Comparison of ENCODE assay signal across 1 cellular context in genomic region chr9:88971131-88971960, GRCh38.
TF ChIP-seq lines count a peak whose summit lies in the region.

No MANE protein-coding gene starts in this region.

TF ChIP-seq in H1, 55 proteins besides CTCF, POLR2A, EP300 and RAD21:
- no peak for TF ChIP-seq SIRT6 (IDR thresholded peaks at IDR 0.05; ENCODE audit: low read length)
- no peak for TF ChIP-seq SP4 (IDR thresholded peaks at IDR 0.05; ENCODE audit: low read length)
- no peak for TF ChIP-seq CHD1 (IDR thresholded peaks at IDR 0.05; ENCODE audit: low read depth, low read length)
- no peak for TF ChIP-seq RXRA (IDR thresholded peaks at IDR 0.05; ENCODE audit: insufficient read depth, low read depth, low read length)
- TF ChIP-seq ZNF274 (IDR thresholded peaks at IDR 0.05; ENCODE audit: borderline replicate concordance, extremely low read depth, low read length): no peak
- TF ChIP-seq MAX (IDR thresholded peaks at IDR 0.05): no peak
- no peak for TF ChIP-seq ASH2L (IDR thresholded peaks at IDR 0.05; ENCODE audit: low read length)
- no peak for TF ChIP-seq SUZ12 (IDR thresholded peaks at IDR 0.05; ENCODE audit: low read length)
- TF ChIP-seq USF2 (IDR thresholded peaks at IDR 0.05; ENCODE audit: low read length): no peak
- no peak for TF ChIP-seq CHD7 (IDR thresholded peaks at IDR 0.05; ENCODE audit: insufficient replicate concordance, low read length)
- TF ChIP-seq CHD2 (IDR thresholded peaks at IDR 0.05; ENCODE audit: low read length): no peak
- no peak for TF ChIP-seq GABPA (IDR thresholded peaks at IDR 0.05; ENCODE audit: borderline replicate concordance, insufficient read depth, low read length)
- TF ChIP-seq EZH2 (IDR thresholded peaks at IDR 0.05; ENCODE audit: low read depth, low read length, severe bottlenecking): no peak
- TF ChIP-seq TEAD4 (IDR thresholded peaks at IDR 0.05; ENCODE audit: low read depth, low read length): no peak
- TF ChIP-seq CBX5 (IDR thresholded peaks at IDR 0.05; ENCODE audit: low read depth, low read length): no peak
- no peak for TF ChIP-seq JUN (IDR thresholded peaks at IDR 0.05; ENCODE audit: low read depth, low read length)
- TF ChIP-seq SRF (IDR thresholded peaks at IDR 0.05; ENCODE audit: low read depth, low read length): no peak
